In the genomic region with DNA sequence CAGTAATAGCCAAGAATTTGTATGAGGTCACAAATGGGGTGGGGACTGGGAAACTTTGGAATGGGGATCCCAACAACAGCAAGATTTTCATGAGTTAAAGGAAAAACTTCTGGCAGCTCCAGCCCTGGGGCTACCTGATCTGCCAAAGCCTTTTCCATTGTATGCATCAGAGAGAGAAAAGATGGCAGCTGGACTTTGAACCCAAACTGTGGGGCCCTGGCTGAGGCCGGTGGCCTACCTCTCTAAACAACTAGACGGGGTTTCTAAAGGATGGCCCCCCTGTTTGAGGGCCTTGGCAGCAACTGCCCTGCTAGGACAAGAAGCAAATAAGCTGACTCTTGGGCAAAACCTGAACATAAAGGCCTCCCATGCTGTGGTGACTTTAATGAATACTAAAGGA, we compare ENCODE assay signal across 2 cellular contexts. TPM values are rescaled to one million over a fixed set of nuclear protein-coding genes. Genes with fewer than 3 reads are reported as not detected.
"Had no signal": no experiment of that assay in that cellular context is flagged by ENCODE, and none has a peak within 500 bp of the region (broad histone marks: within the 10 kb centered on the region; RNA-seq: fewer than 3 reads in every experiment).

No MANE protein-coding gene starts in this region.

RNA-seq across cellular contexts. Expression of gene DAPL1, which starts 52.4 kb away (rescaled TPM):
- total RNA-seq: G401, GM12878 had no signal
- polyA plus RNA-seq: GM12878 had no signal
